18 cellular contexts compared by ENCODE assay signal in the genomic region with DNA sequence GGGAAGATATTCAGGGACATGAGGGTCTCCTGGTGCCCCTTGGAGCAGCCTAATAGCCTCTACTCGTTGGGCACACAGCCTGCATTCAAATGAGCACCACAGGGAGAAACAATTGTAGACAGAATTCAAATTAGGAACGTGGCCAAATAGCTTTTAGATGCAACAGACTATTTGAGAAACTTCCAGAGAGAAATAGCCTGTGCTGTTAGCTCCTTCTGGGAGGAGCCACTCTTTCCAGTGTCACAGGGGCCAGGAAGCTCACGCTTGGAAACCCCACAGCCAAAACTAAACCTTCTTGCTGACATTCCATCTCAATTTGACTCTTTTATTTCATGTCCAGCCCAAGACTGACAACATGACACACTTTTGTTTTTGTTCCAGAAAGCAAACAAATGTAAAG.
A peak's percentile ranks its signal among the peaks of the same experiment; 100 is the strongest.
DNase-seq lines count a peak whose midpoint lies in the region; ATAC-seq and TF ChIP-seq lines count a peak whose summit lies in the region.
"Had no signal": no experiment of that assay in that cellular context is flagged by ENCODE, and none has a peak within 500 bp of the region (broad histone marks: within the 10 kb centered on the region; RNA-seq: fewer than 3 reads in every experiment).

No MANE protein-coding gene starts in this region.

- H3K27me3 Mint-ChIP-seq in brain: peaks cover 4% of the 10 kb centered on the region
- H3K27me3 Mint-ChIP-seq: activated CD4-positive, alpha-beta T cell treated with anti-CD3 and anti-CD28 coated beads for 36 hours had no signal

- TF ChIP-seq CTCF in brain (conservative IDR thresholded peaks at IDR 0.05) (no peak), hepatocyte (IDR thresholded peaks at IDR 0.05; ENCODE audit: poor library complexity) (no peak), sigmoid colon (IDR thresholded peaks at IDR 0.05) (no peak), body of pancreas (IDR thresholded peaks at IDR 0.05) (no peak), smooth muscle cell (IDR thresholded peaks at IDR 0.05; ENCODE audit: borderline replicate concordance, insufficient read depth, poor library complexity, severe bottlenecking) (no peak)

- TF ChIP-seq POLR2A in sigmoid colon (IDR thresholded peaks at IDR 0.05) (no peak), body of pancreas (IDR thresholded peaks at IDR 0.05) (no peak)

- H3K9ac ChIP-seq in smooth muscle cell (ENCODE audit: low read depth): no peak overlapping the region

- H3K4me1 ChIP-seq in hepatocyte (ENCODE audit: insufficient read depth) (no peaks in the 10 kb centered on the region), sigmoid colon (peaks cover 0 to 56% (median 53%) of the 10 kb centered on the region in 4 donors), body of pancreas (no peaks in the 10 kb centered on the region), smooth muscle cell (ENCODE audit: low read depth) (peaks cover 5% of the 10 kb centered on the region)
- H3K4me1 ChIP-seq: psoas muscle had no signal

- ATAC-seq in body of pancreas: no peak
- ATAC-seq: activated CD4-positive, alpha-beta T cell treated with anti-CD3 and anti-CD28 coated beads for 36 hours; HepG2; psoas muscle had no signal

- peak overlapping the region; percentile 23 to 88 (median 61) for H3K27ac Mint-ChIP-seq in brain
- H3K27ac Mint-ChIP-seq: activated CD4-positive, alpha-beta T cell treated with anti-CD3 and anti-CD28 coated beads for 36 hours had no signal

- H3K4me2 ChIP-seq in hepatocyte (peak overlapping the region; percentile 52), smooth muscle cell (no peak overlapping the region)

- peak overlapping the region in 3 of 5 experiments; percentile 3 to 14 (median 11) for H3K4me3 Mint-ChIP-seq in brain
- H3K4me3 Mint-ChIP-seq: activated CD4-positive, alpha-beta T cell treated with anti-CD3 and anti-CD28 coated beads for 36 hours; naive B cell had no signal

- DNase-seq in GM04503 (ENCODE audit: low read depth) (peak; percentile 17), hepatocyte (ENCODE audit: low spot score) (peak; percentile 11), sigmoid colon (no peak), body of pancreas (no peak), cerebellar cortex (ENCODE audit: low spot score) (no peak), smooth muscle cell (lab: John Stamatoyannopoulos, UW; ENCODE audit: unreplicated experiment) (no peak), NCI-H2029 (lab: John Stamatoyannopoulos, UW) (no peak)
- DNase-seq: activated CD4-positive, alpha-beta T cell treated with anti-CD3 and anti-CD28 coated beads for 36 hours; activated CD8-positive, alpha-beta memory T cell treated with anti-CD3 and anti-CD28 coated beads, Interleukin-2, amount 50 U/mL, for 4 hours; activated gamma-delta T cell; GDM1; HCEC 1CT; kidney glomerular epithelial cell; naive B cell; NCI-H2029 treated with DMSO at 0.1 percent for 48 hours; psoas muscle had no signal

- H2AFZ ChIP-seq in hepatocyte (no peak overlapping the region), smooth muscle cell (ENCODE audit: low read depth) (no peak overlapping the region)

- H3K27ac ChIP-seq in hepatocyte (peak overlapping the region; percentile 61), sigmoid colon (peak overlapping the region; percentile 27 to 83 (median 76)), body of pancreas (no peak overlapping the region), smooth muscle cell (ENCODE audit: low read depth) (no peak overlapping the region)
- H3K27ac ChIP-seq: psoas muscle had no signal

- intact Hi-C loops in sigmoid colon (cut with DNase I) (no loop called here), body of pancreas (cut with DNase I) (no loop called here)

- no peak for TF ChIP-seq EP300 in sigmoid colon (IDR thresholded peaks at IDR 0.05)

- WGBS in hepatocyte (ENCODE audit: low lambda C conversion rate, missing lambda C conversion rate): 48% methylated on average over 3 of the region's 3 CpGs
- WGBS in sigmoid colon, 2 donors: 25 to 44% methylated on average over 3 of the region's 3 CpGs
- 23 to 42% methylated on average over 3 of the region's 3 CpGs for WGBS in body of pancreas, 2 donors
- 63% methylated on average over 3 of the region's 3 CpGs for WGBS in smooth muscle cell (ENCODE audit: low lambda C conversion rate)

- H3K36me3 ChIP-seq in hepatocyte (replicated peaks; ENCODE audit: insufficient read depth, low read depth): no peaks in the 10 kb centered on the region
- no peaks in the 10 kb centered on the region for H3K36me3 ChIP-seq in sigmoid colon
- H3K36me3 ChIP-seq in body of pancreas (replicated peaks in 1 of 2; ENCODE audit: insufficient read depth in 1 of 2, low read depth in 2 of 2): no peaks in the 10 kb centered on the region
- H3K36me3 ChIP-seq in smooth muscle cell (ENCODE audit: low read depth): no peaks in the 10 kb centered on the region

- H3K36me3 Mint-ChIP-seq in brain: no peaks in the 10 kb centered on the region
- H3K36me3 Mint-ChIP-seq: naive B cell had no signal

- H3F3A ChIP-seq in smooth muscle cell (ENCODE audit: low read depth): no peaks in the 10 kb centered on the region

- peaks cover 36% of the 10 kb centered on the region for H3K4me1 Mint-ChIP-seq in brain

- H3K9me3 Mint-ChIP-seq in brain: no peaks in the 10 kb centered on the region
- H3K9me3 Mint-ChIP-seq: naive B cell had no signal

- no peaks in the 10 kb centered on the region for H3K9me3 ChIP-seq in hepatocyte (ENCODE audit: low read depth)
- no peaks in the 10 kb centered on the region for H3K9me3 ChIP-seq in sigmoid colon
- no peaks in the 10 kb centered on the region for H3K9me3 ChIP-seq in body of pancreas
- H3K9me3 ChIP-seq in smooth muscle cell (replicated peaks; ENCODE audit: low read depth): no peaks in the 10 kb centered on the region
- H3K9me3 ChIP-seq: psoas muscle had no signal

- no peaks in the 10 kb centered on the region for H3K9me2 ChIP-seq in hepatocyte (replicated peaks; ENCODE audit: insufficient read depth)

- H3K27me3 ChIP-seq in hepatocyte: no peaks in the 10 kb centered on the region
- H3K27me3 ChIP-seq in sigmoid colon: no peaks in the 10 kb centered on the region
- no peaks in the 10 kb centered on the region for H3K27me3 ChIP-seq in body of pancreas
- no peaks in the 10 kb centered on the region for H3K27me3 ChIP-seq in smooth muscle cell (ENCODE audit: low read depth)

- H3K4me3 ChIP-seq in hepatocyte (no peak overlapping the region), sigmoid colon (no peak overlapping the region), body of pancreas (no peak overlapping the region), smooth muscle cell (no peak overlapping the region)
- H3K4me3 ChIP-seq: psoas muscle had no signal

- H4K20me1 ChIP-seq in hepatocyte (ENCODE audit: insufficient read depth, poor library complexity, severe bottlenecking) (no peaks in the 10 kb centered on the region), smooth muscle cell (ENCODE audit: low read depth) (no peaks in the 10 kb centered on the region)

- no peaks in the 10 kb centered on the region for H3K79me2 ChIP-seq in hepatocyte
- no peaks in the 10 kb centered on the region for H3K79me2 ChIP-seq in smooth muscle cell (ENCODE audit: low read depth)

Comparison
In these comparisons a context has a peak if more than half of its experiments do, and no peak if none do; other contexts are left out.
1. DNase-seq: peak in GM04503 (single experiment) and hepatocyte (single experiment); none in sigmoid colon (single experiment), body of pancreas (0 of 4), cerebellar cortex (single experiment), smooth muscle cell (single experiment) and NCI-H2029 (single experiment).
2. H3K27ac ChIP-seq: peak in hepatocyte (single experiment) and sigmoid colon (4 of 4); none in body of pancreas (0 of 4) and smooth muscle cell (single experiment).